ENCODE assay signal across 1 cellular context in genomic region chr3:16498130-16498890, GRCh38.
TF ChIP-seq lines count a peak whose summit lies in the region.

No MANE protein-coding gene starts in this region.

TF ChIP-seq in H1, 55 proteins besides CTCF, POLR2A, EP300 and RAD21:
- no peak for TF ChIP-seq YY1 (IDR thresholded peaks at IDR 0.05; ENCODE audit: low read depth, low read length)
- TF ChIP-seq TAF7 (optimal IDR thresholded peaks at IDR 0.05; ENCODE audit: borderline replicate concordance, low read depth, low read length), result no peak
- peak; percentile 80 for TF ChIP-seq TEAD4 (IDR thresholded peaks at IDR 0.05; ENCODE audit: low read depth, low read length)
- 0 out of 2 replicates have a peak, but pooled peaks have one; percentile 33 for TF ChIP-seq SP1 (IDR thresholded peaks at IDR 0.05; ENCODE audit: low read depth, low read length)
- TF ChIP-seq SIX5 (IDR thresholded peaks at IDR 0.05; ENCODE audit: low read depth, low read length), result no peak
